8 cellular contexts compared by ENCODE assay signal in the genomic region with DNA sequence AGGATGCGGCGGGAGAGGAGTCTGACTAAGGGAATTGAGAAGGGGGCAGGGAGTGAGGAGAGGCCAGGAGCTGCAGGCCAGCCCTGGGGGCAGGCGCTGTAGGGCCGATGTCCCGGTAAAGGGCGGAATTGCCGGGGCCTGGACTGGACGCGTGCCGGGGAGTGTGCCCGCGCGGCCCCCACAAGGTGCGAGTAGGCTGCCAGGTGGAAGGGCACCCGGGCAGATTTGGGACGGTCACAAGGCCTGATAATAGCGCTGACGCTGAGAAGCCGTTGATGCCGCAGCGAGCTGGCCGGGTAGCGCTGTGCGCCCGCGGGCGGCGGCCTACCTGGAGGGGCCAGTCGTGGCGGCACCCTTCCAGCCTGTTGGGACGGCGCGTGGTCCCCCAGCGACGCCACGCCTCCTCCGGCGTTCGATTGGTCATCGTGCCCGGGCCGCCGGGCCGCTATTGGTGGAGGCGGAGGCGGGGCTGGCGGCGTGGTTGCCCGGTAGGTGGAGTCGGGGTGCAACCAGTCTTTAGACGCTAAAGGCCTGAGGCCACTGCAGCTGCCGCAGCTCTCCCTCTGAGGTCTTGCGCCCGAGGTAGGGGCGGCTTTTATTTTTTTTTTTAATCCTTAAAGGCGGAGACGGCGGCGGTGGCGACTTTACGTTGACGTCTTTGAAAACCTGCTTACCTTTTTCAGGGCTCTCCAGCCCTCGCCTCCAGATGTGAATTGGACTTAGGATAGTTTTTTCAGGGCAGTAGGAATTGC. TPM values are rescaled to one million over a fixed set of nuclear protein-coding genes. Genes with fewer than 3 reads are reported as not detected.
DNase-seq lines count a peak whose midpoint lies in the region; ATAC-seq and TF ChIP-seq lines count a peak whose summit lies in the region.

No MANE protein-coding gene starts in this region.

- no peaks in the 10 kb centered on the region for H3K4me1 ChIP-seq in ectodermal cell (ENCODE audit: control insufficient read depth, insufficient read depth, low read length)
- peaks cover 13% of the 10 kb centered on the region for H3K4me1 ChIP-seq in mesenchymal stem cell (ENCODE audit: control insufficient read depth, insufficient read depth, low read depth, low read length)

- peak overlapping the region; percentile 10 to 97 for H3K18ac ChIP-seq in mesenchymal stem cell (ENCODE audit: low read depth in 1 of 2, low read length in 2 of 2)

- peak overlapping the region; percentile 99 for H3K27ac Mint-ChIP-seq in activated CD4-positive, alpha-beta T cell treated with anti-CD3 and anti-CD28 coated beads, Interleukin-2, amount 10 ng/mL, durations not matched to agents 24 days and 14 days

- no peak overlapping the region for H2BK120ac ChIP-seq in mesenchymal stem cell (ENCODE audit: low read depth, low read length)

- TF ChIP-seq CTCF in AG04449 (IDR thresholded peaks at IDR 0.05; ENCODE audit: insufficient read depth, low read length, missing control alignments): peak; percentile 19

- peak overlapping the region in 1 of 2 experiments; percentile 86 for H3K14ac ChIP-seq in mesenchymal stem cell (ENCODE audit: low read length in 2 of 2)

- peak overlapping the region; percentile 99 for H3K9ac ChIP-seq in mesenchymal stem cell (ENCODE audit: low read length)

- peak overlapping the region; percentile 69 for H4K8ac ChIP-seq in mesenchymal stem cell (ENCODE audit: low read length)

- peak; percentile 31 for DNase-seq in AG04449 (ENCODE audit: low read depth, low spot score)
- DNase-seq in GM19240 (ENCODE audit: insufficient read length, low spot score): peak; percentile 85
- peak; percentile 99 for DNase-seq in activated CD4-positive, alpha-beta T cell treated with anti-CD3 and anti-CD28 coated beads, Interleukin-2, amount 10 ng/mL, durations not matched to agents 24 days and 14 days
- peak; percentile 95 for DNase-seq in mesenchymal stem cell
- DNase-seq in stimulated activated CD8-positive, alpha-beta memory T cell treated with anti-CD3 and anti-CD28 coated beads, Interleukin-15, amount 100 ng/mL, for 24 hours (ENCODE audit: low read depth): peak; percentile 89
- DNase-seq in NCI-H2227 treated with DMSO at 0.1 percent for 48 hours (lab: John Stamatoyannopoulos, UW): no peak

- peak overlapping the region in 1 of 2 experiments; percentile 14 for H3K23ac ChIP-seq in mesenchymal stem cell (ENCODE audit: low read length in 2 of 2)

- peak overlapping the region; percentile 100 for H3K4me3 Mint-ChIP-seq in activated CD4-positive, alpha-beta T cell treated with anti-CD3 and anti-CD28 coated beads, Interleukin-2, amount 10 ng/mL, durations not matched to agents 24 days and 14 days

- H3K9me3 Mint-ChIP-seq in activated CD4-positive, alpha-beta T cell treated with anti-CD3 and anti-CD28 coated beads, Interleukin-2, amount 10 ng/mL, durations not matched to agents 24 days and 14 days: no peaks in the 10 kb centered on the region

- 1% methylated on average over 63 of the region's 63 CpGs for WGBS in ectodermal cell, 2 experiments
- under 1% methylated on average over 51 of the region's 63 CpGs for WGBS in mesenchymal stem cell

- H2BK15ac ChIP-seq in mesenchymal stem cell (ENCODE audit: low read depth, poor library complexity, severe bottlenecking): no peak overlapping the region

- intact Hi-C loops in activated CD4-positive, alpha-beta T cell treated with anti-CD3 and anti-CD28 coated beads, Interleukin-2, amount 10 ng/mL, durations not matched to agents 24 days and 14 days (cut with micrococcal nuclease): loop anchor here (1.0 to 5.0 kb wide), 6 partner anchors 22 to 332 kb away; partner anchors contain the start of genes GORASP1, RPSA, SCN11A and TTC21A

- H3K27me3 Mint-ChIP-seq in activated CD4-positive, alpha-beta T cell treated with anti-CD3 and anti-CD28 coated beads, Interleukin-2, amount 10 ng/mL, durations not matched to agents 24 days and 14 days: no peaks in the 10 kb centered on the region

- no peak overlapping the region for H2BK12ac ChIP-seq in mesenchymal stem cell (ENCODE audit: low read length in 2 of 2)

- POLR2A ChIA-PET in AG04449 (lab: Yijun Ruan, JAX): interaction anchor here (0.6 to 2.7 kb wide), 4 partner anchors 22 to 399 kb away, joined by 3 to 14 read pairs (median 3); partner anchors contain the start of genes CX3CR1 and RPSA

- CTCF ChIA-PET in AG04449 (lab: Yijun Ruan, JAX): interaction anchor here (1.2 kb wide), 1 partner anchor 96 kb away, joined by 4 read pairs; no protein-coding TSS in a partner anchor

- H3K4me3 ChIP-seq in AG04449 (ENCODE audit: low read depth, low read length) (peak overlapping the region; percentile 93), ectodermal cell (ENCODE audit: insufficient read depth, low read depth, low read length) (peak overlapping the region; percentile 82), mesenchymal stem cell (ENCODE audit: insufficient read depth in 1 of 2, low read depth in 1 of 2, low read length in 2 of 2) (peak overlapping the region; percentile 89 to 95)

- H2AK5ac ChIP-seq in mesenchymal stem cell (ENCODE audit: low read length, severe bottlenecking): no peak overlapping the region

- H3K79me1 ChIP-seq in mesenchymal stem cell (replicated peaks; ENCODE audit: low read length, poor library complexity, severe bottlenecking): peaks cover 4% of the 10 kb centered on the region

- H4K91ac ChIP-seq in mesenchymal stem cell (ENCODE audit: low read length): peak overlapping the region; percentile 30

- peaks cover 20% of the 10 kb centered on the region for H3K36me3 Mint-ChIP-seq in activated CD4-positive, alpha-beta T cell treated with anti-CD3 and anti-CD28 coated beads, Interleukin-2, amount 10 ng/mL, durations not matched to agents 24 days and 14 days (ENCODE audit: low read depth)

- H3K9me3 ChIP-seq in ectodermal cell (ENCODE audit: control insufficient read depth, low read length) (no peaks in the 10 kb centered on the region), mesenchymal stem cell (ENCODE audit: control insufficient read depth, low read length) (no peaks in the 10 kb centered on the region)

- H3K4me1 Mint-ChIP-seq in activated CD4-positive, alpha-beta T cell treated with anti-CD3 and anti-CD28 coated beads, Interleukin-2, amount 10 ng/mL, durations not matched to agents 24 days and 14 days: peaks cover 40% of the 10 kb centered on the region

- H3K27me3 ChIP-seq in ectodermal cell (ENCODE audit: control insufficient read depth, insufficient read depth, low read length, poor library complexity, severe bottlenecking): no peaks in the 10 kb centered on the region
- no peaks in the 10 kb centered on the region for H3K27me3 ChIP-seq in mesenchymal stem cell (ENCODE audit: control insufficient read depth in 1 of 2, insufficient read depth in 1 of 2, low read length in 2 of 2)

- no peak overlapping the region for H2BK5ac ChIP-seq in mesenchymal stem cell (ENCODE audit: low read depth, low read length, poor library complexity, severe bottlenecking)

- H3K36me3 ChIP-seq in ectodermal cell (ENCODE audit: control insufficient read depth, insufficient read depth, low read length) (no peaks in the 10 kb centered on the region), mesenchymal stem cell (ENCODE audit: control insufficient read depth in 1 of 2, insufficient read depth in 2 of 2, low read depth in 1 of 2, low read length in 2 of 2) (peaks cover 0 to 3% of the 10 kb centered on the region in 2 experiments)

- ATAC-seq in HG03460 (IDR thresholded peaks at IDR 0.05; ENCODE audit: unreplicated experiment): peak; percentile 67

- H2AFZ ChIP-seq in mesenchymal stem cell (ENCODE audit: low read depth, low read length): peak overlapping the region; percentile 92

- H3K27ac ChIP-seq in ectodermal cell (ENCODE audit: insufficient read depth, low read depth, low read length, poor library complexity, severe bottlenecking) (peak overlapping the region; percentile 90), mesenchymal stem cell (ENCODE audit: low read length, poor library complexity, severe bottlenecking) (peak overlapping the region; percentile 97)

- peak overlapping the region; percentile 87 for H3K4me2 ChIP-seq in mesenchymal stem cell (ENCODE audit: low read length, poor library complexity, severe bottlenecking)

- H3K4ac ChIP-seq in mesenchymal stem cell (ENCODE audit: low read depth in 1 of 2, low read length in 2 of 2): peak overlapping the region; percentile 80 to 81

RNA-seq across cellular contexts. Expression of gene SLC25A38, which starts 0.9 kb away (rescaled TPM):
- total RNA-seq in activated CD4-positive, alpha-beta T cell treated with anti-CD3 and anti-CD28 coated beads, Interleukin-2, amount 10 ng/mL, durations not matched to agents 24 days and 14 days: 37.8 and 38.2 TPM in 2 replicates
- 25.7 TPM for polyA plus RNA-seq in ectodermal cell (2013, experiment 1 of 4)
- 29.6 TPM for polyA plus RNA-seq in ectodermal cell (2013, experiment 2 of 4)
- 22.5 TPM for polyA plus RNA-seq in ectodermal cell (2013, experiment 3 of 4)
- polyA plus RNA-seq in ectodermal cell (2013, experiment 4 of 4): 22.8 TPM
- 29.8 TPM for polyA plus RNA-seq in mesenchymal stem cell (2013, experiment 1 of 2)
- 29.6 TPM for polyA plus RNA-seq in mesenchymal stem cell (2013, experiment 2 of 2)

RNA-seq across cellular contexts. Expression of gene RPSA, which starts 22.4 kb away (rescaled TPM):
- 1,932 and 1,935 TPM in 2 replicates for total RNA-seq in activated CD4-positive, alpha-beta T cell treated with anti-CD3 and anti-CD28 coated beads, Interleukin-2, amount 10 ng/mL, durations not matched to agents 24 days and 14 days
- 3,146 TPM for polyA plus RNA-seq in ectodermal cell (2013, experiment 1 of 4)
- 3,164 TPM for polyA plus RNA-seq in ectodermal cell (2013, experiment 2 of 4)
- polyA plus RNA-seq in ectodermal cell (2013, experiment 3 of 4): 2,915 TPM
- polyA plus RNA-seq in ectodermal cell (2013, experiment 4 of 4): 3,100 TPM
- 1,855 TPM for polyA plus RNA-seq in mesenchymal stem cell (2013, experiment 1 of 2)
- 1,954 TPM for polyA plus RNA-seq in mesenchymal stem cell (2013, experiment 2 of 2)

RNA-seq across cellular contexts. Expression of gene CCR8, which starts 54.6 kb away (rescaled TPM):
- total RNA-seq in activated CD4-positive, alpha-beta T cell treated with anti-CD3 and anti-CD28 coated beads, Interleukin-2, amount 10 ng/mL, durations not matched to agents 24 days and 14 days: 5.7 and 7.5 TPM in 2 replicates
- not detected for polyA plus RNA-seq in ectodermal cell (2013, experiment 1 of 4)
- not detected for polyA plus RNA-seq in ectodermal cell (2013, experiment 2 of 4)
- not detected for polyA plus RNA-seq in ectodermal cell (2013, experiment 3 of 4)
- polyA plus RNA-seq in ectodermal cell (2013, experiment 4 of 4): not detected
- polyA plus RNA-seq in mesenchymal stem cell (2013, experiment 1 of 2): not detected
- polyA plus RNA-seq in mesenchymal stem cell (2013, experiment 2 of 2): not detected
